Comparison of ENCODE assay signal across 8 cellular contexts in the genomic region with DNA sequence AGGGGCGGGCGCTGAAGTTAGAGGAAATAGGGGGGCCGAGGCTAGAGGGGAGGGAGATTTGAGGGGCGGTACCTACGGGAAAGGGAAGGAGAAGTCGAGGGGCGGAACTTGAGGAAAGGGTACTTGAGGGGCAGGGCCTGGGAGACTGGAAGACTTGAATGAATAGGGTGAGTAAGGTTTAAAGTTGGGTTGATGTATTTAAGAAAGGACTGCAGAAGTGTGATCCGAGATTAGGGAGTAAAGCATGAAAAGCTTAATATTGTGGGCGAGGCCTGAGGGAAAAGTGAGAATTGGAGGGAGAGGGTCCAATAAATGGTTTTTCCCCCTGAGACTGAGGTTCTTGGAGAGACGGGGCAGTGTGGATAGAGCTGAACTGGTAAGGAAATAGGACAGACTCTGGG. TPM values are rescaled to one million over a fixed set of nuclear protein-coding genes. Genes with fewer than 3 reads are reported as not detected.
DNase-seq lines count a peak whose midpoint lies in the region; ATAC-seq, FAIRE-seq and TF ChIP-seq lines count a peak whose summit lies in the region.

No MANE protein-coding gene starts in this region.

- H3K9me3 ChIP-seq in kidney (ENCODE audit: control insufficient read depth in 1 of 2, low read length in 2 of 2) (no peaks in the 10 kb centered on the region), thyroid gland (no peaks in the 10 kb centered on the region)

- no peak for TF ChIP-seq CTCF in kidney (IDR thresholded peaks at IDR 0.05; ENCODE audit: borderline replicate concordance, extremely low read depth, insufficient read depth)
- TF ChIP-seq CTCF in thyroid gland (IDR thresholded peaks at IDR 0.05), result no peak

- no peak for FAIRE-seq in kidney (lab: Jason Lieb, UNC)

- no peak for TF ChIP-seq POLR2A in thyroid gland (IDR thresholded peaks at IDR 0.05)

- DNase-seq in activated naive CD4-positive, alpha-beta T cell treated with anti-CD3 and anti-CD28 coated beads, Interleukin-2, amount 10 ng/mL, durations not matched to agents 7 days and 5 days, result no peak
- DNase-seq in activated naive CD4-positive, alpha-beta T cell (lab: John Stamatoyannopoulos, UW), result no peak
- DNase-seq in kidney (no peak), thyroid gland (no peak), EL (no peak)
- no peak for DNase-seq in activated CD4-positive, alpha-beta T cell treated with anti-CD3 and anti-CD28 coated beads for 1 hour

- H3K4me1 ChIP-seq in kidney (ENCODE audit: control insufficient read depth in 1 of 2, insufficient read depth in 1 of 2, low read depth in 1 of 2, low read length in 2 of 2), result peaks cover 5 to 7% of the 10 kb centered on the region in 2 donors
- peaks cover 12 to 14% of the 10 kb centered on the region in 2 donors for H3K4me1 ChIP-seq in thyroid gland

- CTCF ChIA-PET in activated naive CD4-positive, alpha-beta T cell treated with anti-CD3 and anti-CD28 coated beads, Interleukin-2, amount 10 ng/mL, durations not matched to agents 7 days and 5 days (lab: Charles Lee), result no interaction called here

- WGBS in thyroid gland, 2 donors, result 2 to 3% methylated on average over 10 of the region's 10 CpGs

- H3K4me3 ChIP-seq in kidney (ENCODE audit: low read length in 2 of 2) (peak overlapping the region; percentile 92 to 99), thyroid gland (replicated peaks in 1 of 3) (peak overlapping the region in 1 of 3 donors; percentile 16)

- H3K9me3 Mint-ChIP-seq in activated naive CD4-positive, alpha-beta T cell treated with anti-CD3 and anti-CD28 coated beads, Interleukin-2, amount 10 ng/mL, durations not matched to agents 7 days and 5 days, result no peaks in the 10 kb centered on the region
- H3K9me3 Mint-ChIP-seq in activated naive CD8-positive, alpha-beta T cell (ENCODE audit: low read depth), result no peaks in the 10 kb centered on the region

- H3K4me1 Mint-ChIP-seq in activated naive CD4-positive, alpha-beta T cell treated with anti-CD3 and anti-CD28 coated beads, Interleukin-2, amount 10 ng/mL, durations not matched to agents 7 days and 5 days, result peaks cover 55% of the 10 kb centered on the region
- H3K4me1 Mint-ChIP-seq in activated naive CD8-positive, alpha-beta T cell (ENCODE audit: low read depth), result peaks cover 24% of the 10 kb centered on the region

- peak overlapping the region; percentile 77 for H3K4me3 Mint-ChIP-seq in activated naive CD4-positive, alpha-beta T cell treated with anti-CD3 and anti-CD28 coated beads, Interleukin-2, amount 10 ng/mL, durations not matched to agents 7 days and 5 days
- peak overlapping the region; percentile 92 for H3K4me3 Mint-ChIP-seq in activated naive CD8-positive, alpha-beta T cell

- H3K36me3 ChIP-seq in kidney (ENCODE audit: control insufficient read depth in 1 of 2, insufficient read depth in 2 of 2, low read length in 2 of 2) (peaks cover 8 to 25% of the 10 kb centered on the region in 2 donors), thyroid gland (peaks cover 15 to 30% of the 10 kb centered on the region in 2 donors)

- ATAC-seq in GM19452 (IDR thresholded peaks at IDR 0.05; ENCODE audit: unreplicated experiment), result no peak

- H3K36me3 Mint-ChIP-seq in activated naive CD4-positive, alpha-beta T cell treated with anti-CD3 and anti-CD28 coated beads, Interleukin-2, amount 10 ng/mL, durations not matched to agents 7 days and 5 days, result peaks cover 34% of the 10 kb centered on the region
- H3K36me3 Mint-ChIP-seq in activated naive CD8-positive, alpha-beta T cell, result peaks cover 2% of the 10 kb centered on the region

- H3K27me3 ChIP-seq in thyroid gland, result no peaks in the 10 kb centered on the region

- H3K27ac ChIP-seq in kidney (ENCODE audit: low read depth in 2 of 2, low read length in 2 of 2) (peak overlapping the region; percentile 98 to 99), thyroid gland (peak overlapping the region in 2 of 3 donors; percentile 99)

- H3K27ac Mint-ChIP-seq in activated naive CD4-positive, alpha-beta T cell treated with anti-CD3 and anti-CD28 coated beads, Interleukin-2, amount 10 ng/mL, durations not matched to agents 7 days and 5 days, result peak overlapping the region; percentile 80
- H3K27ac Mint-ChIP-seq in activated naive CD8-positive, alpha-beta T cell, result peak overlapping the region; percentile 91

- intact Hi-C loops in kidney (cut with DNase I) (no loop called here), thyroid gland (cut with DNase I) (no loop called here)

- no peaks in the 10 kb centered on the region for H3K27me3 Mint-ChIP-seq in activated naive CD4-positive, alpha-beta T cell treated with anti-CD3 and anti-CD28 coated beads, Interleukin-2, amount 10 ng/mL, durations not matched to agents 7 days and 5 days
- no peaks in the 10 kb centered on the region for H3K27me3 Mint-ChIP-seq in activated naive CD8-positive, alpha-beta T cell

- peak overlapping the region; percentile 58 to 98 for H3K9ac ChIP-seq in kidney (ENCODE audit: low read length in 2 of 2)

RNA-seq across cellular contexts. Expression of a gene that starts 0.7 kb away (rescaled TPM):
- 13.2 TPM for total RNA-seq in kidney
- polyA plus RNA-seq in kidney (ENCODE audit: insufficient read depth, low read depth, low replicate concordance), result 32.1 TPM
- total RNA-seq in thyroid gland, result 10 to 100 TPM; 10.7 to 30.6 (median 25.6) TPM

RNA-seq across cellular contexts. Expression of a gene that starts 0.9 kb away (rescaled TPM):
- total RNA-seq in kidney, result 10.1 TPM
- polyA plus RNA-seq in kidney (ENCODE audit: insufficient read depth, low read depth, low replicate concordance), result 4.6 TPM
- 10 to 100 TPM in 2 of 4 donors, 1 to 10 TPM in 2; 7.1 to 16.0 (median 9.4) TPM for total RNA-seq in thyroid gland

RNA-seq across cellular contexts. Expression of a gene that starts 29.9 kb away (rescaled TPM):
- total RNA-seq in kidney (16.8 TPM), thyroid gland (10 to 100 TPM; 21.2 to 40.2 (median 26.5) TPM)
- polyA plus RNA-seq in kidney (ENCODE audit: insufficient read depth, low read depth, low replicate concordance), result 8.7 TPM

RNA-seq across cellular contexts. Expression of a gene that starts 57.8 kb away (rescaled TPM):
- 220 TPM for total RNA-seq in kidney
- 114 TPM for polyA plus RNA-seq in kidney (ENCODE audit: insufficient read depth, low read depth, low replicate concordance)
- 100 to 1,000 TPM; 301 to 513 (median 421) TPM for total RNA-seq in thyroid gland
